12 cellular contexts compared by ENCODE assay signal in the genomic region with DNA sequence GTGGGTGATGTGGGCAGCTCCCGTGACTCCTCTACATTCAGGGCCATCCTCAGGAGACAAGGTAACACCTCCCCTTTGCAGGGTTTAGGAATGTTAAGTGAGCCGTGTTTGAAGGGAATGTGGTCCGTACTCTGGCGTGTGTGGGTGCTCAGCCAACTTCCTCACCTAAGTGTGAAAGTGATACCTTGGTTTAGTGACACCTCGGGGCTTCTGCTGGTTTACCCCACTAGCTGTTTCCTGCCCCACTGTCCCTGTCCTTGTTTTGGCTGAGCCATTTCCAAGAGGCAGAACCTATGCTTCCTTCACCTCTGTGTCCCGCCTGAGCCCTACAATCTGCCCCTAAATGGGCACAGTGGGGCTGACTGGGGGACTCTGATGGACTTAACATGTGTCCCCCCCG. TPM values are rescaled to one million over a fixed set of nuclear protein-coding genes. Genes with fewer than 3 reads are reported as not detected.
A peak's percentile ranks its signal among the peaks of the same experiment; 100 is the strongest.
DNase-seq lines count a peak whose midpoint lies in the region; ATAC-seq lines count a peak whose summit lies in the region.
"Not testable (repeated sequence)": the region's sequence is repeated elsewhere in the genome, so short reads cannot be mapped to it uniquely, and the experiment has no call there.
"Had no signal": no experiment of that assay in that cellular context is flagged by ENCODE, and none has a peak within 500 bp of the region (broad histone marks: within the 10 kb centered on the region; RNA-seq: fewer than 3 reads in every experiment).

No MANE protein-coding gene starts in this region.

- ATAC-seq in GM18520 (IDR thresholded peaks at IDR 0.05; ENCODE audit: unreplicated experiment) (peak; percentile 79), GM19043 (IDR thresholded peaks at IDR 0.05; ENCODE audit: low read depth, unreplicated experiment) (peak; percentile 57), GM21381 (IDR thresholded peaks at IDR 0.05; ENCODE audit: unreplicated experiment) (peak; percentile 76), GM21825 (IDR thresholded peaks at IDR 0.05; ENCODE audit: unreplicated experiment) (peak; percentile 65), HG03108 (IDR thresholded peaks at IDR 0.05; ENCODE audit: unreplicated experiment) (peak; percentile 57)
- peak; percentile 64 for ATAC-seq in activated CD8-positive, alpha-beta memory T cell treated with anti-CD3 and anti-CD28 coated beads, Interleukin-2, amount 10 ng/mL, durations not matched to agents 7 days and 5 days
- ATAC-seq in central memory CD8-positive, alpha-beta T cell (replicated peaks; ENCODE audit: extremely low read depth, poor library complexity, severe bottlenecking): peak; percentile 83
- peak; percentile 39 for ATAC-seq in stimulated activated naive CD8-positive, alpha-beta T cell treated with anti-CD3 and anti-CD28 coated beads, Interleukin-15, Interleukin-2, amounts not matched to agents 100 U/mL and 50 U/mL, for 24 hours

- H3K4me1 Mint-ChIP-seq in activated CD8-positive, alpha-beta memory T cell treated with anti-CD3 and anti-CD28 coated beads, Interleukin-2, amount 10 ng/mL, durations not matched to agents 7 days and 5 days; central memory CD8-positive, alpha-beta T cell: not testable (repeated sequence)

- H3K27ac Mint-ChIP-seq in activated CD8-positive, alpha-beta memory T cell treated with anti-CD3 and anti-CD28 coated beads, Interleukin-2, amount 10 ng/mL, durations not matched to agents 7 days and 5 days; central memory CD8-positive, alpha-beta T cell (ENCODE audit: low read depth): not testable (repeated sequence)

- not testable (repeated sequence) for H3K36me3 Mint-ChIP-seq in activated CD8-positive, alpha-beta memory T cell treated with anti-CD3 and anti-CD28 coated beads, Interleukin-2, amount 10 ng/mL, durations not matched to agents 7 days and 5 days; central memory CD8-positive, alpha-beta T cell (ENCODE audit: insufficient read depth)

- CTCF ChIA-PET in activated CD8-positive, alpha-beta memory T cell treated with anti-CD3 and anti-CD28 coated beads, Interleukin-2, amount 10 ng/mL, durations not matched to agents 7 days and 5 days (lab: Charles Lee): not testable (repeated sequence)

- not testable (repeated sequence) for H3K4me3 Mint-ChIP-seq in activated CD8-positive, alpha-beta memory T cell treated with anti-CD3 and anti-CD28 coated beads, Interleukin-2, amount 10 ng/mL, durations not matched to agents 7 days and 5 days; central memory CD8-positive, alpha-beta T cell

- H3K27me3 Mint-ChIP-seq in activated CD8-positive, alpha-beta memory T cell treated with anti-CD3 and anti-CD28 coated beads, Interleukin-2, amount 10 ng/mL, durations not matched to agents 7 days and 5 days; central memory CD8-positive, alpha-beta T cell: not testable (repeated sequence)

- not testable (repeated sequence) for DNase-seq in activated CD8-positive, alpha-beta memory T cell treated with anti-CD3 and anti-CD28 coated beads, Interleukin-2, amount 10 ng/mL, durations not matched to agents 7 days and 5 days; central memory CD8-positive, alpha-beta T cell (ENCODE audit: low spot score in 2 of 2); stimulated activated naive CD8-positive, alpha-beta T cell treated with anti-CD3 and anti-CD28 coated beads, Interleukin-15, Interleukin-2, amounts not matched to agents 100 U/mL and 50 U/mL, for 24 hours

- H3K9me3 Mint-ChIP-seq in activated CD8-positive, alpha-beta memory T cell treated with anti-CD3 and anti-CD28 coated beads, Interleukin-2, amount 10 ng/mL, durations not matched to agents 7 days and 5 days (ENCODE audit: low read depth); central memory CD8-positive, alpha-beta T cell: not testable (repeated sequence)

RNA-seq across cellular contexts. Expression of a gene that starts 12.3 kb away (rescaled TPM):
- total RNA-seq in activated CD8-positive, alpha-beta memory T cell treated with anti-CD3 and anti-CD28 coated beads, Interleukin-2, amount 10 ng/mL, durations not matched to agents 7 days and 5 days: not detected
- total RNA-seq: CD4-positive, alpha-beta T cell; H1; IMR-90; T-helper 1 cell treated with Interleukin-12 subunit alpha and Interleukin-12 subunit beta and Interleukin-4 antibody, amounts not matched to agents 30 ng/mL and 1 ng/mL, for 36 hours had no signal
